In genomic region chr10:79445708-79446450, GRCh38 we compare ENCODE assay signal across 8 cellular contexts.
DNase-seq lines count a peak whose midpoint lies in the region; ATAC-seq and TF ChIP-seq lines count a peak whose summit lies in the region.

No MANE protein-coding gene starts in this region.

- CTCF ChIA-PET in AG04449 (lab: Yijun Ruan, JAX), result interaction anchor here (2.0 to 3.6 kb wide), 3 partner anchors 9 to 71 kb away, joined by 4 to 18 read pairs (median 8); no protein-coding TSS in a partner anchor

- peak; percentile 85 for DNase-seq in AG04449 (ENCODE audit: low read depth, low spot score)
- peak; percentile 90 for DNase-seq in NCI-H345 (lab: John Stamatoyannopoulos, UW)
- peak; percentile 85 for DNase-seq in activated CD4-positive, CD25-positive, alpha-beta regulatory T cell treated with anti-CD3 and anti-CD28 coated beads, Interleukin-2, amount 50 U/mL, for 16 hours (ENCODE audit: low read depth, low spot score)
- peak; percentile 96 for DNase-seq in central memory CD4-positive, alpha-beta T cell
- DNase-seq in inferior parietal cortex (ENCODE audit: extremely low spot score), result peak; percentile 92
- DNase-seq in smooth muscle cell of the brain vasculature (ENCODE audit: low read depth, low spot score), result peak; percentile 99

- POLR2A ChIA-PET in AG04449 (lab: Yijun Ruan, JAX), result interaction anchor here (0.9 to 1.8 kb wide), 4 partner anchors 12 to 56 kb away, joined by 3 to 5 read pairs (median 4); no protein-coding TSS in a partner anchor

- H3K4me3 ChIP-seq in AG04449 (ENCODE audit: low read depth, low read length), result peak overlapping the region; percentile 55

- TF ChIP-seq CTCF in AG04449 (IDR thresholded peaks at IDR 0.05; ENCODE audit: insufficient read depth, low read length, missing control alignments), result no peak

- ATAC-seq in GM18907 (IDR thresholded peaks at IDR 0.05; ENCODE audit: unreplicated experiment), result peak; percentile 93
- peak; percentile 93 for ATAC-seq in HG03175 (IDR thresholded peaks at IDR 0.05; ENCODE audit: unreplicated experiment)

Comparison
In these comparisons a context has a peak if more than half of its experiments do, and no peak if none do; other contexts are left out.
1. Peak in every context shown above with its lines: DNase-seq, ATAC-seq and H3K4me3 ChIP-seq.